Comparison of ENCODE assay signal across 2 cellular contexts in the genomic region with DNA sequence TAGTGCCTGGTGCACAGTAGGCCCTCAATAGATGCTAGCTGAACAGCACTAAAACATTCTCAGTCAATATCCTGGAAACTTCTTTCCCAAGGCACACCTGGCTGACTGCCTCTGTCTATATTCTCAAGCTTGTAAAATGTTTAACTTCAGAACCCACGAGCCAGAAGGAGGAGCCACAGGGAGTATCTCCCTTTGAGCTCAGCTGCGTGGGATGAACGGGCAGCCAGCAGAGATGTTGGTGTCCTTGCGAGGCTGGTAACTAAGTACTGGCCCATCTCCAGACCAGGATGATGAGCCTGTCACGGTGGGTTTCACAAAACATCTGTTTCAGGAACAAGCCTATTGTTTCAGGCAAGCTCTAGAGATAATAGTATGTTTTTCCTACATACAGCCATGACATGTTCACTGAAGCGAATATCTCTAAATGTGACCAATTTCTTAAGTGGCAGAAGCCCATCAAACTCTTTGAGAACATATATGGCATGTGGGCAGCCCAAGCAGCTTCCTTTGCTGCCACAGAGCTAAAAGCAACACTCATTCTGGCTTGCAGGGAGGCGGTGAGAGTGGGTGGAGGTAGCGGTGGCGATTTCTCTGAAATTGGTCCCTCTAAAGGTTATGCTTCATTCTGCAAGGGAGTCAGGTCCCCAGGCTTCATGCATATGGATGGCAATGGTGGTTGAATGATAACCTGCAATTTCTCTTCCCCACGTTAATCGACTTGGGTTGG.
TF ChIP-seq lines count a peak whose summit lies in the region.

No MANE protein-coding gene starts in this region.

TF ChIP-seq in SK-N-SH, 30 proteins besides CTCF, POLR2A, EP300 and RAD21:
- TF ChIP-seq RCOR1 (IDR thresholded peaks at IDR 0.05; ENCODE audit: low read length) (no peak), TEAD4 (IDR thresholded peaks at IDR 0.05; ENCODE audit: borderline replicate concordance, insufficient read depth) (no peak), YY1 (IDR thresholded peaks at IDR 0.05; ENCODE audit: low read depth) (no peak), SMC3 (IDR thresholded peaks at IDR 0.05; ENCODE audit: low read depth, low read length) (no peak), SIN3A (IDR thresholded peaks at IDR 0.05; ENCODE audit: borderline replicate concordance, low read depth, low read length) (no peak), TCF12 (IDR thresholded peaks at IDR 0.05) (no peak), FOXM1 (IDR thresholded peaks at IDR 0.05; ENCODE audit: low read depth) (no peak), GABPA (IDR thresholded peaks at IDR 0.05; ENCODE audit: low read depth) (no peak)
- TF ChIP-seq, protein P1, sequence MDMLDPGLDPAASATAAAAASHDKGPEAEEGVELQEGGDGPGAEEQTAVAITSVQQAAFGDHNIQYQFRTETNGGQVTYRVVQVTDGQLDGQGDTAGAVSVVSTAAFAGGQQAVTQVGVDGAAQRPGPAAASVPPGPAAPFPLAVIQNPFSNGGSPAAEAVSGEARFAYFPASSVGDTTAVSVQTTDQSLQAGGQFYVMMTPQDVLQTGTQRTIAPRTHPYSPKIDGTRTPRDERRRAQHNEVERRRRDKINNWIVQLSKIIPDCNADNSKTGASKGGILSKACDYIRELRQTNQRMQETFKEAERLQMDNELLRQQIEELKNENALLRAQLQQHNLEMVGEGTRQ (IDR thresholded peaks at IDR 0.05; ENCODE audit: borderline replicate concordance, low read depth, low read length) = no peak
- TF ChIP-seq, protein P2, sequence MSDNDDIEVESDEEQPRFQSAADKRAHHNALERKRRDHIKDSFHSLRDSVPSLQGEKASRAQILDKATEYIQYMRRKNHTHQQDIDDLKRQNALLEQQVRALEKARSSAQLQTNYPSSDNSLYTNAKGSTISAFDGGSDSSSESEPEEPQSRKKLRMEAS (IDR thresholded peaks at IDR 0.05; ENCODE audit: low read depth) = no peak
- TF ChIP-seq, protein P3, sequence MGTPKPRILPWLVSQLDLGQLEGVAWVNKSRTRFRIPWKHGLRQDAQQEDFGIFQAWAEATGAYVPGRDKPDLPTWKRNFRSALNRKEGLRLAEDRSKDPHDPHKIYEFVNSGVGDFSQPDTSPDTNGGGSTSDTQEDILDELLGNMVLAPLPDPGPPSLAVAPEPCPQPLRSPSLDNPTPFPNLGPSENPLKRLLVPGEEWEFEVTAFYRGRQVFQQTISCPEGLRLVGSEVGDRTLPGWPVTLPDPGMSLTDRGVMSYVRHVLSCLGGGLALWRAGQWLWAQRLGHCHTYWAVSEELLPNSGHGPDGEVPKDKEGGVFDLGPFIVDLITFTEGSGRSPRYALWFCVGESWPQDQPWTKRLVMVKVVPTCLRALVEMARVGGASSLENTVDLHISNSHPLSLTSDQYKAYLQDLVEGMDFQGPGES (IDR thresholded peaks at IDR 0.05; ENCODE audit: low read depth, low read length) = no peak
- TF ChIP-seq, protein P4, sequence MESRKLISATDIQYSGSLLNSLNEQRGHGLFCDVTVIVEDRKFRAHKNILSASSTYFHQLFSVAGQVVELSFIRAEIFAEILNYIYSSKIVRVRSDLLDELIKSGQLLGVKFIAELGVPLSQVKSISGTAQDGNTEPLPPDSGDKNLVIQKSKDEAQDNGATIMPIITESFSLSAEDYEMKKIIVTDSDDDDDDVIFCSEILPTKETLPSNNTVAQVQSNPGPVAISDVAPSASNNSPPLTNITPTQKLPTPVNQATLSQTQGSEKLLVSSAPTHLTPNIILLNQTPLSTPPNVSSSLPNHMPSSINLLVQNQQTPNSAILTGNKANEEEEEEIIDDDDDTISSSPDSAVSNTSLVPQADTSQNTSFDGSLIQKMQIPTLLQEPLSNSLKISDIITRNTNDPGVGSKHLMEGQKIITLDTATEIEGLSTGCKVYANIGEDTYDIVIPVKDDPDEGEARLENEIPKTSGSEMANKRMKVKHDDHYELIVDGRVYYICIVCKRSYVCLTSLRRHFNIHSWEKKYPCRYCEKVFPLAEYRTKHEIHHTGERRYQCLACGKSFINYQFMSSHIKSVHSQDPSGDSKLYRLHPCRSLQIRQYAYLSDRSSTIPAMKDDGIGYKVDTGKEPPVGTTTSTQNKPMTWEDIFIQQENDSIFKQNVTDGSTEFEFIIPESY (IDR thresholded peaks at IDR 0.05; ENCODE audit: borderline replicate concordance, low read depth) = no peak

TF ChIP-seq in SK-N-SH treated with all-trans-retinoic acid at 6 μM for 48 hours, 23 proteins besides CTCF, POLR2A, EP300 and RAD21:
- TF ChIP-seq OSR1 (CRISPR knock-in tag; IDR thresholded peaks at IDR 0.05) (no peak), ZNF70 (CRISPR knock-in tag; IDR thresholded peaks at IDR 0.05) (no peak)
- TF ChIP-seq, protein P5, sequence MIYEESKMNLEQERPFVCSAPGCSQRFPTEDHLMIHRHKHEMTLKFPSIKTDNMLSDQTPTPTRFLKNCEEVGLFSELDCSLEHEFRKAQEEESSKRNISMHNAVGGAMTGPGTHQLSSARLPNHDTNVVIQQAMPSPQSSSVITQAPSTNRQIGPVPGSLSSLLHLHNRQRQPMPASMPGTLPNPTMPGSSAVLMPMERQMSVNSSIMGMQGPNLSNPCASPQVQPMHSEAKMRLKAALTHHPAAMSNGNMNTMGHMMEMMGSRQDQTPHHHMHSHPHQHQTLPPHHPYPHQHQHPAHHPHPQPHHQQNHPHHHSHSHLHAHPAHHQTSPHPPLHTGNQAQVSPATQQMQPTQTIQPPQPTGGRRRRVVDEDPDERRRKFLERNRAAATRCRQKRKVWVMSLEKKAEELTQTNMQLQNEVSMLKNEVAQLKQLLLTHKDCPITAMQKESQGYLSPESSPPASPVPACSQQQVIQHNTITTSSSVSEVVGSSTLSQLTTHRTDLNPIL (CRISPR knock-in tag; IDR thresholded peaks at IDR 0.05; ENCODE audit: low read depth) = no peak
- TF ChIP-seq, protein P6, sequence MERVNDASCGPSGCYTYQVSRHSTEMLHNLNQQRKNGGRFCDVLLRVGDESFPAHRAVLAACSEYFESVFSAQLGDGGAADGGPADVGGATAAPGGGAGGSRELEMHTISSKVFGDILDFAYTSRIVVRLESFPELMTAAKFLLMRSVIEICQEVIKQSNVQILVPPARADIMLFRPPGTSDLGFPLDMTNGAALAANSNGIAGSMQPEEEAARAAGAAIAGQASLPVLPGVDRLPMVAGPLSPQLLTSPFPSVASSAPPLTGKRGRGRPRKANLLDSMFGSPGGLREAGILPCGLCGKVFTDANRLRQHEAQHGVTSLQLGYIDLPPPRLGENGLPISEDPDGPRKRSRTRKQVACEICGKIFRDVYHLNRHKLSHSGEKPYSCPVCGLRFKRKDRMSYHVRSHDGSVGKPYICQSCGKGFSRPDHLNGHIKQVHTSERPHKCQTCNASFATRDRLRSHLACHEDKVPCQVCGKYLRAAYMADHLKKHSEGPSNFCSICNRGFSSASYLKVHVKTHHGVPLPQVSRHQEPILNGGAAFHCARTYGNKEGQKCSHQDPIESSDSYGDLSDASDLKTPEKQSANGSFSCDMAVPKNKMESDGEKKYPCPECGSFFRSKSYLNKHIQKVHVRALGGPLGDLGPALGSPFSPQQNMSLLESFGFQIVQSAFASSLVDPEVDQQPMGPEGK (CRISPR knock-in tag; IDR thresholded peaks at IDR 0.05; ENCODE audit: borderline replicate concordance) = no peak
